Comparison of ENCODE assay signal across 8 cellular contexts in the genomic region with DNA sequence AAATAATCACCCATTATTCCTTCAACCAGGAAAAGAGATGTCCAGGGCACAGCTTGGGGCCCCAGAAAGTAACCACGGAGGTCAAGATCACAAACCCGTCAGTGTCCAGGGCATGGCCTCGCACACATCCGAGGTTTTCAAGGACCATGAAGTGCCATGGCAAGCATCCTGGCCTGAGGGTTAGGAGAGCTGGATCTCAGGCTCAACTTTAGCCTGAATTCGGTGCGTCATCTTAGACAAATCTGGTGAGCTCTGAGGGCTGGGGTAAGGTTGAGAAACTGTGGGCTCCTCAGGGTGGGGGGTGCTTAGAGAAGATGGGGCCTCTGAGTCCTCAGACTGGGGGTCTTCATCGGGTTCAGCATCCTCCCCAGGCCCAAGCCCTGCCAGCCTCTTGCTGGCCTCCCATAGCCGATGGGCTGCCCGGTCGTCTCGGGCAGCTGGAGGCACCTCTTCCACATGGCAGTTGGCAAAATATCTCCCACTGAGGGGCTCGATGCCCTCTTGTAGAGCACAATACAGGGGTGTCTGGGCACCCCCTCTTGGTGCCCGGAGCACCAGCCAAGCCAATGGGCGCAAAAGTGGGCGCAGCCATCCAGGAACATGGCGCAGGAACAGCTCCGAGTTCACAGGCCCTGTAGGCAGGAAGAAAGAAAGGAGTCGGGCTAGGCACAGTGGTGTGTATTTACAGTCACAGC. TPM values are rescaled to one million over a fixed set of nuclear protein-coding genes. Genes with fewer than 3 reads are reported as not detected.
DNase-seq lines count a peak whose midpoint lies in the region; ATAC-seq lines count a peak whose summit lies in the region.

No MANE protein-coding gene starts in this region.

- H3K27ac Mint-ChIP-seq in IgD-negative memory B cell = peak overlapping the region; percentile 96 to 99 (median 99)
- peak overlapping the region; percentile 95 to 99 (median 97) for H3K27ac Mint-ChIP-seq in naive thymus-derived CD8-positive, alpha-beta T cell

- no peak for DNase-seq in caudate nucleus (lab: John Stamatoyannopoulos, UW)
- no peak for DNase-seq in naive thymus-derived CD8-positive, alpha-beta T cell
- DNase-seq in effector CD4-positive, alpha-beta T cell = no peak
- no peak for DNase-seq in NCI-H510A treated with DMSO at 0.1 percent for 48 hours (lab: John Stamatoyannopoulos, UW)

- peaks cover under 1% of the 10 kb centered on the region for H3K36me3 Mint-ChIP-seq in IgD-negative memory B cell
- peaks cover 0 to 2% (median 0%) of the 10 kb centered on the region in 3 donors for H3K36me3 Mint-ChIP-seq in naive thymus-derived CD8-positive, alpha-beta T cell

- H3K4me3 ChIP-seq in ACC112 (ENCODE audit: low read depth, low read length) = peak overlapping the region; percentile 96

- H3K27ac ChIP-seq in ACC112 (ENCODE audit: low read depth, low read length) (no peak overlapping the region), caudate nucleus (ENCODE audit: low read depth, low read length) (peak overlapping the region; percentile 84)

- H3K36me3 ChIP-seq in ACC112 (ENCODE audit: insufficient read depth, low read length) = no peaks in the 10 kb centered on the region

- peak overlapping the region; percentile 96 to 99 (median 98) for H3K4me3 Mint-ChIP-seq in IgD-negative memory B cell
- peak overlapping the region; percentile 91 to 99 (median 98) for H3K4me3 Mint-ChIP-seq in naive thymus-derived CD8-positive, alpha-beta T cell

- H3K4me1 Mint-ChIP-seq in IgD-negative memory B cell = peaks cover 31 to 41% (median 36%) of the 10 kb centered on the region in 3 donors
- peaks cover 42 to 72% (median 69%) of the 10 kb centered on the region in 4 donors for H3K4me1 Mint-ChIP-seq in naive thymus-derived CD8-positive, alpha-beta T cell

- POLR2A ChIA-PET in naive thymus-derived CD8-positive, alpha-beta T cell (lab: Charles Lee) = interaction anchor here (0.6 to 4.9 kb wide), 25 partner anchors 12 to 253 kb away, joined by 3 to 64 read pairs (median 5); partner anchors contain the start of genes BLTP2, ERAL1, FAM222B and NEK8

- no peaks in the 10 kb centered on the region for H3K27me3 ChIP-seq in ACC112 (ENCODE audit: insufficient read depth, low read length)

- H3K79me2 ChIP-seq in ACC112 (ENCODE audit: control insufficient read depth, insufficient read depth, low read length, unreplicated experiment) = peaks cover 15% of the 10 kb centered on the region

- no peaks in the 10 kb centered on the region for H3K27me3 Mint-ChIP-seq in IgD-negative memory B cell
- no peaks in the 10 kb centered on the region for H3K27me3 Mint-ChIP-seq in naive thymus-derived CD8-positive, alpha-beta T cell

- peaks cover 19% of the 10 kb centered on the region for H3K4me1 ChIP-seq in ACC112 (ENCODE audit: control insufficient read depth, insufficient read depth, low read length, unreplicated experiment)

- no peak for ATAC-seq in naive thymus-derived CD8-positive, alpha-beta T cell
- no peak for ATAC-seq in HG02970 (IDR thresholded peaks at IDR 0.05; ENCODE audit: low FRiP score, unreplicated experiment)
- no peak for ATAC-seq in HG02852 (IDR thresholded peaks at IDR 0.05; ENCODE audit: unreplicated experiment)

- H3K9me3 Mint-ChIP-seq in IgD-negative memory B cell = no peaks in the 10 kb centered on the region
- H3K9me3 Mint-ChIP-seq in naive thymus-derived CD8-positive, alpha-beta T cell = no peaks in the 10 kb centered on the region

- H2AFZ ChIP-seq in ACC112 (ENCODE audit: low read length, unreplicated experiment) = peak overlapping the region; percentile 51

RNA-seq across cellular contexts. Expression of gene FLOT2, which starts 0.9 kb away (rescaled TPM):
- 400 TPM for polyA plus RNA-seq in IgD-negative memory B cell
- total RNA-seq in naive thymus-derived CD8-positive, alpha-beta T cell = 100 to 1,000 TPM; 206 to 213 TPM
- polyA plus RNA-seq in naive thymus-derived CD8-positive, alpha-beta T cell = 100 to 1,000 TPM; 230 to 253 (median 237) TPM

RNA-seq across cellular contexts. Expression of gene DHRS13, which starts 4.5 kb away (rescaled TPM):
- 17.1 TPM for polyA plus RNA-seq in IgD-negative memory B cell
- 10 to 100 TPM; 46.1 to 47.3 TPM for total RNA-seq in naive thymus-derived CD8-positive, alpha-beta T cell
- polyA plus RNA-seq in naive thymus-derived CD8-positive, alpha-beta T cell = 10 to 100 TPM; 17.1 to 22.8 (median 19.4) TPM

RNA-seq across cellular contexts. Expression of gene ERAL1, which starts 43.6 kb away (rescaled TPM):
- polyA plus RNA-seq in IgD-negative memory B cell = 45.8 TPM
- 10 to 100 TPM; 25.3 to 25.8 TPM for total RNA-seq in naive thymus-derived CD8-positive, alpha-beta T cell
- polyA plus RNA-seq in naive thymus-derived CD8-positive, alpha-beta T cell = 10 to 100 TPM; 32.7 to 54.9 (median 38.0) TPM

RNA-seq across cellular contexts. Expression of gene PHF12, which starts 52.9 kb away (rescaled TPM):
- 11.6 TPM for polyA plus RNA-seq in IgD-negative memory B cell
- total RNA-seq in naive thymus-derived CD8-positive, alpha-beta T cell = 100 to 1,000 TPM; 117 to 124 TPM
- 10 to 100 TPM in 1 of 3 donors, 1 to 10 TPM in 2; 5.2 to 12.0 (median 6.2) TPM for polyA plus RNA-seq in naive thymus-derived CD8-positive, alpha-beta T cell

RNA-seq across cellular contexts. Expression of gene FAM222B, which starts 55.8 kb away (rescaled TPM):
- 17.1 TPM for polyA plus RNA-seq in IgD-negative memory B cell
- 10 to 100 TPM; 16.9 to 23.1 TPM for total RNA-seq in naive thymus-derived CD8-positive, alpha-beta T cell
- 10 to 100 TPM in 1 of 3 donors, 1 to 10 TPM in 2; 7.5 to 20.0 (median 9.2) TPM for polyA plus RNA-seq in naive thymus-derived CD8-positive, alpha-beta T cell
